ENCODE assay signal across 8 cellular contexts in the genomic region with DNA sequence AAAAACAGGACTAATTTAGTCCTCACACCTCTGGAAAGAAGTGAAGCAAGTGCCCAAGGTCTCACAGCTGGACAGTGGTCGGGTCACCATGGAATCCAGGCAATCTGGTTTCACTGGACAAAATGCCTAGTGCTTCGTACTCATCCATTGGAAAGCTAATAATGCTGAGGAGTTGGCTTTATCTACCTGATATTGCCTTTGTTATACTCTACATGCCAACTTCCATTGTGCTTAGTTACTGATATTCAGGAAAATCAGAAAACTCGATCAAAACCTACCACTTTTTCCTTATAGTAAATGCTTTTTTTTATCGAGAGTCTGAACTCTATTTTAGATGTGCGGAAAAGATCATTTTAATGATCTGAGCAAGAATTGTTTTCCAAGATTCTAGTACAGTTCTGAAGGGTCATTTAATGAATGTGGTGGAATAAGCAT. TPM values are rescaled to one million over a fixed set of nuclear protein-coding genes. Genes with fewer than 3 reads are reported as not detected.
DNase-seq lines count a peak whose midpoint lies in the region; ATAC-seq and TF ChIP-seq lines count a peak whose summit lies in the region.

No MANE protein-coding gene starts in this region.

- H3K4me1 Mint-ChIP-seq in activated naive CD8-positive, alpha-beta T cell treated with anti-CD3 and anti-CD28 coated beads, Interleukin-2, amount 50 U/mL, for 24 hours = peaks cover 7% of the 10 kb centered on the region

- peak overlapping the region; percentile 78 to 99 (median 90) for H3K4me3 ChIP-seq in heart right ventricle
- peak overlapping the region; percentile 38 for H3K4me3 ChIP-seq in lower leg skin (ENCODE audit: low read depth, poor library complexity, severe bottlenecking)
- H3K4me3 ChIP-seq in vagina = peak overlapping the region; percentile 86 to 90

- DNase-seq in heart right ventricle = no peak
- no peak for DNase-seq in cardiac septum (ENCODE audit: low spot score)
- DNase-seq in activated naive CD8-positive, alpha-beta T cell treated with anti-CD3 and anti-CD28 coated beads, Interleukin-2, amount 50 U/mL, for 24 hours = no peak
- DNase-seq in lower leg skin (ENCODE audit: low spot score in 2 of 2) = no peak
- DNase-seq in vagina (ENCODE audit: extremely low spot score in 2 of 2) = no peak
- DNase-seq in NCI-H2107 treated with DMSO at 0.1 percent for 48 hours (lab: John Stamatoyannopoulos, UW; ENCODE audit: unreplicated experiment) = no peak
- DNase-seq in NCI-H2081 treated with DMSO at 0.1 percent for 48 hours (lab: John Stamatoyannopoulos, UW) = no peak
- no peak for DNase-seq in GF-D8 (lab: John Stamatoyannopoulos, UW)

- H3K9me3 Mint-ChIP-seq in activated naive CD8-positive, alpha-beta T cell treated with anti-CD3 and anti-CD28 coated beads, Interleukin-2, amount 50 U/mL, for 24 hours = no peaks in the 10 kb centered on the region

- H3K36me3 Mint-ChIP-seq in activated naive CD8-positive, alpha-beta T cell treated with anti-CD3 and anti-CD28 coated beads, Interleukin-2, amount 50 U/mL, for 24 hours (ENCODE audit: low read depth) = no peaks in the 10 kb centered on the region

- 43 to 46% methylated on average over 5 of the region's 5 CpGs for WGBS in heart right ventricle, 2 donors
- WGBS in lower leg skin, 2 donors = 32 to 34% methylated on average over 5 of the region's 5 CpGs

- H3K27me3 ChIP-seq in heart right ventricle (no peaks in the 10 kb centered on the region), vagina (no peaks in the 10 kb centered on the region)

- peak overlapping the region; percentile 59 for H3K27ac Mint-ChIP-seq in activated naive CD8-positive, alpha-beta T cell treated with anti-CD3 and anti-CD28 coated beads, Interleukin-2, amount 50 U/mL, for 24 hours

- TF ChIP-seq CTCF in heart right ventricle (IDR thresholded peaks at IDR 0.05) (no peak), lower leg skin (IDR thresholded peaks at IDR 0.05) (no peak), vagina (IDR thresholded peaks at IDR 0.05) (no peak)

- no peak for ATAC-seq in heart right ventricle
- no peak for ATAC-seq in activated naive CD8-positive, alpha-beta T cell treated with anti-CD3 and anti-CD28 coated beads, Interleukin-2, amount 50 U/mL, for 24 hours

- intact Hi-C loops in heart right ventricle (cut with DNase I) (loop anchor here in 2 of 10 donors (5.0 to 10.0 kb wide), 3 partner anchors 64 to 1456 kb away; a partner anchor contains a TSS), cardiac septum (cut with DNase I) (loop anchor here (2.0 to 10.0 kb wide), 3 partner anchors 64 to 386 kb away; a partner anchor contains a TSS), lower leg skin (cut with DNase I; ENCODE audit: low total_unique reads) (no loop called here), vagina (cut with DNase I) (no loop called here)

- H3K4me1 ChIP-seq in heart right ventricle (peaks cover 0 to 15% (median 0%) of the 10 kb centered on the region in 9 donors), vagina (peaks cover 5% of the 10 kb centered on the region)

- H3K27me3 Mint-ChIP-seq in activated naive CD8-positive, alpha-beta T cell treated with anti-CD3 and anti-CD28 coated beads, Interleukin-2, amount 50 U/mL, for 24 hours = peaks cover 12% of the 10 kb centered on the region

- no peak for TF ChIP-seq POLR2A in lower leg skin (IDR thresholded peaks at IDR 0.05)
- TF ChIP-seq POLR2A in vagina (IDR thresholded peaks at IDR 0.05) = no peak

- H3K9me3 ChIP-seq in heart right ventricle = no peaks in the 10 kb centered on the region
- H3K9me3 ChIP-seq in vagina = no peaks in the 10 kb centered on the region

- H3K27ac ChIP-seq in heart right ventricle (peak overlapping the region in 9 of 10 donors; percentile 43 to 88 (median 82)), vagina (peak overlapping the region; percentile 88)

- peak overlapping the region; percentile 83 for H3K4me3 Mint-ChIP-seq in activated naive CD8-positive, alpha-beta T cell treated with anti-CD3 and anti-CD28 coated beads, Interleukin-2, amount 50 U/mL, for 24 hours

- H3K36me3 ChIP-seq in heart right ventricle (no peaks in the 10 kb centered on the region), vagina (no peaks in the 10 kb centered on the region)

RNA-seq across cellular contexts. Expression of a gene that starts 1.0 kb away (rescaled TPM):
- total RNA-seq in heart right ventricle = under 1 TPM in 5 of 10 donors, not detected in 5; 0.18 to 0.54 (median 0.28) TPM
- polyA plus RNA-seq in heart right ventricle = under 1 TPM; 0.09 to 0.44 TPM
- total RNA-seq in cardiac septum = not detected
- under 1 TPM in 2 of 4 donors, not detected in 2; 0.25 to 0.59 TPM for total RNA-seq in lower leg skin
- not detected for total RNA-seq in vagina

Comparison
In these comparisons a context has a peak if more than half of its experiments do, and no peak if none do; other contexts are left out.
1. H3K4me3 ChIP-seq: peak in every context shown above with its lines; median percentile 90 in heart right ventricle; 88 in vagina; 38 in lower leg skin.